Comparison of ENCODE assay signal across 8 cellular contexts in the genomic region with DNA sequence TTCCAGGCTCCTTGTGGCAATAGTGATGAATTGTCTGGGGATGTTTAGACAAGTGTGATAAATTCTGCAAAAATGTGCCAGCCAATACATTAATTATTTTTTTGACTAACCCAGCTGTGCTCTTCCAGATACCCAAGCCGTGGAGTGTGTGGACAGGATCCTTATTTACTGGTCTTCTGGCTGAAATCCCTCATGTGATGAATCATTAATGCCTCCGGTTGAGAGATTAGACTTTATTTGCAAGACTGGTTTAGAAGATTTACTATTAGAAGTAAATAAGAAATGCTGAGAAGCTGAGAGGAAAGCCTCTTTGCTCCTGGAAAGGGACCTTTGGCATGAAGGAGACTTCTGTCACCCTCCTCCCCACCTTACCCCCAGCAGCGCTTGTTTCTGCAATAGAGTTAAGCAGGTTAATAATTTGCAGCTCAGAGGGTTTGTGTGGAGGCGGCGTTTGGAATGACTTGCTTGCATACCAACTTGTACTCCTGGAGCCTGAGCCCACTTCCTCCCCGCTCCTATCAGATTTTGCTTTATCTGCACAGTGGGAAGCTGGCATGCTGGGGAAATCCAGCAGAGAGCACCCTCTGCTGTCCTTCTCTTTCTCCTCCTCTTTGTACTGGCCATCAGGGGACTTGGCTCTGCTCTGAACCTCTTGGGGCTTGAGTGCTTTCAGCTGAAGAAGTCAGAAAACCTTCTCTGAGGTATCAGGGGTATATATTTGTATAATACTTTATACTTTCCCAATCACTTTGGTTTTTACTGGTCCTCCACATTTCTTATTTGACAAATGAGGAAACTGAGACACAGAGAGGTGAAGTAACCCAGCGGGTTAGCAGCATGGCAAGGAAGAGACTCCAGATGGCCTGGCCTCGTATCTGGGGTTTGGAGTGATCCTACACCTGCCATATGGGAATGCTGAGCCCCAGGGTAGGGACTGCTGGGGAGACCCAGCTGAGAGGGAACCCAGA.
DNase-seq lines count a peak whose midpoint lies in the region; ATAC-seq lines count a peak whose summit lies in the region.

No MANE protein-coding gene starts in this region.

- peak overlapping the region; percentile 46 for H3K27ac ChIP-seq in substantia nigra (ENCODE audit: low read depth, low read length, poor library complexity, severe bottlenecking)

- DNase-seq in DMS79 treated with DMSO at 0.1 percent for 48 hours (lab: John Stamatoyannopoulos, UW) (peak; percentile 32), DMS79 (lab: John Stamatoyannopoulos, UW) (no peak), MV-4-11 (lab: John Stamatoyannopoulos, UW) (peak; percentile 40), anterior cingulate cortex (lab: John Stamatoyannopoulos, UW) (peak in 47 of 58 donors; percentile 4 to 75 (median 32)), iPS-NIHi11 (ENCODE audit: low spot score) (peak; percentile 50), substantia nigra (lab: John Stamatoyannopoulos, UW) (peak in 44 of 49 donors; percentile 7 to 78 (median 40))

- ATAC-seq in GM19467 (IDR thresholded peaks at IDR 0.05; ENCODE audit: unreplicated experiment) (no peak), GM18502 (IDR thresholded peaks at IDR 0.05; ENCODE audit: poor library complexity, unreplicated experiment) (no peak)
